Comparison of ENCODE assay signal across 8 cellular contexts in genomic region chr19:12847159-12848139, GRCh38. TPM values are rescaled to one million over a fixed set of nuclear protein-coding genes. Genes with fewer than 3 reads are reported as not detected.
DNase-seq lines count a peak whose midpoint lies in the region; ATAC-seq and TF ChIP-seq lines count a peak whose summit lies in the region.

No MANE protein-coding gene starts in this region.

- no peaks in the 10 kb centered on the region for H3F3A ChIP-seq in PC-3 (ENCODE audit: low read length, unreplicated experiment)

- intact Hi-C loops in PC-3 (cut with micrococcal nuclease), result loop anchor here (5.0 kb wide), 2 partner anchors 70 to 85 kb away; partner anchors contain the start of gene HOOK2

- TF ChIP-seq CTCF in PC-3 (conservative IDR thresholded peaks at IDR 0.05; ENCODE audit: low read depth, low read length), result peak; percentile 99
- peak; percentile 91 for TF ChIP-seq CTCF in epithelial cell of proximal tubule (conservative IDR thresholded peaks at IDR 0.05; ENCODE audit: low read depth, low read length)

- POLR2A ChIA-PET in PC-3 (lab: Charles Lee; ENCODE audit: unreplicated experiment), result interaction anchor here (0.5 to 0.6 kb wide), 3 partner anchors 51 to 95 kb away, joined by 3 to 5 read pairs (median 4); no protein-coding TSS in a partner anchor

- CTCF ChIA-PET in PC-3 (lab: Charles Lee), result interaction anchor here (0.5 to 1.1 kb wide), 7 partner anchors 23 to 178 kb away, joined by 3 to 9 read pairs (median 5); a partner anchor contains a TSS

- peak overlapping the region; percentile 76 for H3K4me2 ChIP-seq in PC-3 (ENCODE audit: low read length)

- H3K4me1 ChIP-seq in ES-I3 (ENCODE audit: insufficient read depth, low read length) (peaks cover 3% of the 10 kb centered on the region; the same call in 1 of the 2 replicates), PC-3 (ENCODE audit: insufficient read depth, low read length) (peaks cover 14% of the 10 kb centered on the region)

- H3K36me3 ChIP-seq in ES-I3 (ENCODE audit: insufficient read depth, low read length), result no peaks in the 10 kb centered on the region
- H3K36me3 ChIP-seq in PC-3 (ENCODE audit: low read depth, low read length), result no peaks in the 10 kb centered on the region

- peak overlapping the region; percentile 77 for H2AFZ ChIP-seq in PC-3 (ENCODE audit: low read length)

- no peaks in the 10 kb centered on the region for H3K79me2 ChIP-seq in PC-3 (ENCODE audit: low read length)

- ATAC-seq in PC-3, result peak; percentile 97
- no peak for ATAC-seq in GM18870 (IDR thresholded peaks at IDR 0.05; ENCODE audit: unreplicated experiment)

- no peaks in the 10 kb centered on the region for H3K9me2 ChIP-seq in PC-3 (replicated peaks; ENCODE audit: low read length)

- H3K9ac ChIP-seq in ES-I3 (ENCODE audit: low read depth, low read length), result peak overlapping the region; percentile 54; the same call in 1 of the 2 replicates
- H3K9ac ChIP-seq in PC-3 (ENCODE audit: low read length), result no peak overlapping the region

- H3K27ac ChIP-seq in PC-3 (ENCODE audit: low read length), result no peak overlapping the region

- H3K9me3 ChIP-seq in ES-I3 (ENCODE audit: control insufficient read depth, insufficient read depth, low read length) (no peaks in the 10 kb centered on the region), PC-3 (ENCODE audit: low read length) (no peaks in the 10 kb centered on the region)

- no TSS peak for BruUV-seq in PC-3 (replicated peaks; lab: Mats Ljungman, UMichigan)

- H4K20me1 ChIP-seq in PC-3 (ENCODE audit: low read length), result no peaks in the 10 kb centered on the region

- no peaks in the 10 kb centered on the region for H3K27me3 ChIP-seq in PC-3 (ENCODE audit: low read length)

- peak; percentile 87 for DNase-seq in HPDE6-E6E7 (ENCODE audit: extremely low spot score)
- DNase-seq in PC-3, result peak; percentile 94
- DNase-seq in activated T-cell treated with anti-CD3 and anti-CD28 coated beads for 48 hours (ENCODE audit: low read depth), result peak; percentile 89
- DNase-seq in epithelial cell of proximal tubule (ENCODE audit: low read depth), result peak; percentile 13
- DNase-seq in myocyte (ENCODE audit: low read depth), result peak; percentile 80
- peak; percentile 65 to 71 for DNase-seq in stimulated activated CD8-positive, alpha-beta memory T cell treated with anti-CD3 and anti-CD28 coated beads, Interleukin-7, amount 100 ng/mL, for 1 hour (ENCODE audit: low read depth in 2 of 2)

- H3K4me3 ChIP-seq in PC-3 (ENCODE audit: low read length), result peak overlapping the region; percentile 42; the same call in 1 of the 2 replicates
- peak overlapping the region; percentile 42 for H3K4me3 ChIP-seq in epithelial cell of proximal tubule (ENCODE audit: low read depth, low read length)

RNA-seq across cellular contexts. Expression of gene MAST1, which starts 9.1 kb away (rescaled TPM):
- total RNA-seq in PC-3 (2014; rRNA removed) (7.7 and 11.2 TPM in 2 replicates), epithelial cell of proximal tubule (0.22 and 1.5 TPM in 2 replicates), myocyte (0.42 TPM in 1 of 2 replicates, not detected in the other)
- 0.53 TPM for polyA plus RNA-seq in myocyte (2012)

RNA-seq across cellular contexts. Expression of gene RTBDN, which starts 13.1 kb away (rescaled TPM):
- total RNA-seq in PC-3 (2014; rRNA removed) (0.81 and 3.7 TPM in 2 replicates), epithelial cell of proximal tubule (not detected in 2 replicates), myocyte (not detected in 2 replicates)
- not detected for polyA plus RNA-seq in myocyte (2012)

RNA-seq across cellular contexts. Expression of gene DNASE2, which starts 33.8 kb away (rescaled TPM):
- 47.1 and 48.0 TPM in 2 replicates for total RNA-seq in PC-3 (2014; rRNA removed)
- 21.0 and 24.0 TPM in 2 replicates for total RNA-seq in epithelial cell of proximal tubule
- total RNA-seq in myocyte, result 21.3 and 22.3 TPM in 2 replicates
- polyA plus RNA-seq in myocyte (2012), result 56.3 TPM

RNA-seq across cellular contexts. Expression of gene KLF1, which starts 39.6 kb away (rescaled TPM):
- total RNA-seq in PC-3 (2014; rRNA removed) (not detected in 2 replicates), epithelial cell of proximal tubule (0.51 TPM in 1 of 2 replicates, not detected in the other), myocyte (not detected in 2 replicates)
- polyA plus RNA-seq in myocyte (2012), result not detected

RNA-seq across cellular contexts. Expression of gene RNASEH2A, which starts 41.1 kb away (rescaled TPM):
- total RNA-seq in PC-3 (2014; rRNA removed) (118 and 120 TPM in 2 replicates), epithelial cell of proximal tubule (49.6 and 62.7 TPM in 2 replicates), myocyte (3.5 and 4.3 TPM in 2 replicates)
- polyA plus RNA-seq in myocyte (2012), result 8.4 TPM

Comparison
In these comparisons a context has a peak if more than half of its experiments do, and no peak if none do; other contexts are left out.
1. DNase-seq: peak in every context shown above with its lines; median percentile 94 in PC-3; 89 in activated T-cell treated with anti-CD3 and anti-CD28 coated beads for 48 hours; 87 in HPDE6-E6E7; 80 in myocyte; 68 in stimulated activated CD8-positive, alpha-beta memory T cell treated with anti-CD3 and anti-CD28 coated beads, Interleukin-7, amount 100 ng/mL, for 1 hour; 13 in epithelial cell of proximal tubule.